ENCODE assay signal across 15 cellular contexts in the genomic region with DNA sequence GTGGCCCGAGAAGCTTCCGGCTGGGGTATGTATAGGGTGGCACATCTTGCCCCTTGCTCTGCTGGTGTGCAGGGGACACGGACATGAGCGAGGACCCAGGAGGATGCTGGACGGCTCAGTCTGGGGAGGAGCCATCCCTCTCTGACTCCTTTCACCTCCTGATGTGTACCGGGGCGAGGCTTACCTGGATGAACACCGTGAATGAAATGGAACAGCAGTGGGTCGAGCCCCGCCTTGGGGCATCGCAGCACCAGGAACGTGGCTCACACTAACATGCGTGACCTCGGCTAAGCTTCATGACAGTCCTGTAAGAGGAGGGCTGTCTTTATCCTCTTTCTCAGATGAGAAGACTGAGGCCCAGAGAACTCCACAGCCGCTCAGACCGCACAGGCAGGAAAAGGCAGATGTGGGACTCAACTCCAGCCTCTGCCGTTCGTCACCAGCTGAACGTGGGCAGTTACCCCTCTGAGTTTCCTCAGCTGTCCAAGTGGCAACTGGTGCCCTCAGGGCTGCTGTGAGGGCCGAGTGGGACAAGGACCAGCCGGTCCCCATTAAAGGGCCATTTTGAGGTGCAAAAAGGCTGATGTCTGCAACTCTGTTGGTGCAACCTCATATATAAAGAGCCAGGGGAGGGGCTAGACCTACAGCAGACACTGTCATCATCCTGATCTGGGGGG.
"Had no signal": no experiment of that assay in that cellular context is flagged by ENCODE, and none has a peak within 500 bp of the region (broad histone marks: within the 10 kb centered on the region; RNA-seq: fewer than 3 reads in every experiment).

No MANE protein-coding gene starts in this region.

- H3K27ac ChIP-seq: coronary artery, stomach, vagina had no signal

- H3K4me1 ChIP-seq: stomach, vagina had no signal

- H3K4me3 ChIP-seq: coronary artery, stomach, vagina had no signal

- H3K9me3 ChIP-seq: stomach, vagina had no signal

- H3K27me3 ChIP-seq: vagina had no signal

- H3K36me3 ChIP-seq: stomach, vagina had no signal

- DNase-seq: activated B cell treated with CpG ODN at 0.5 μM for 24 hours; activated CD4-positive, alpha-beta T cell treated with anti-CD3 and anti-CD28 coated beads for 36 hours; activated CD4-positive, alpha-beta T cell treated with anti-CD3 and anti-CD28 coated beads, Interleukin-2, amount 50 U/mL, for 48 hours; activated naive CD4-positive, alpha-beta T cell treated with anti-CD3 and anti-CD28 coated beads, Interleukin-2, amount 10 ng/mL, durations not matched to agents 7 days and 5 days; activated T-cell treated with anti-CD3 and anti-CD28 coated beads, Interleukin-2, amount 50 U/mL, for 48 hours; amygdala; cerebellar nuclear complex; mammary epithelial cell; nucleus accumbens; stimulated activated CD4-positive, alpha-beta T cell treated with anti-CD3 and anti-CD28 coated beads, Interleukin-1b, Interleukin-23, amount 100 ng/mL, for 48 hours; stomach; T-helper 1 cell; trophoblast cell had no signal
